ENCODE assay signal across 8 cellular contexts in the genomic region with DNA sequence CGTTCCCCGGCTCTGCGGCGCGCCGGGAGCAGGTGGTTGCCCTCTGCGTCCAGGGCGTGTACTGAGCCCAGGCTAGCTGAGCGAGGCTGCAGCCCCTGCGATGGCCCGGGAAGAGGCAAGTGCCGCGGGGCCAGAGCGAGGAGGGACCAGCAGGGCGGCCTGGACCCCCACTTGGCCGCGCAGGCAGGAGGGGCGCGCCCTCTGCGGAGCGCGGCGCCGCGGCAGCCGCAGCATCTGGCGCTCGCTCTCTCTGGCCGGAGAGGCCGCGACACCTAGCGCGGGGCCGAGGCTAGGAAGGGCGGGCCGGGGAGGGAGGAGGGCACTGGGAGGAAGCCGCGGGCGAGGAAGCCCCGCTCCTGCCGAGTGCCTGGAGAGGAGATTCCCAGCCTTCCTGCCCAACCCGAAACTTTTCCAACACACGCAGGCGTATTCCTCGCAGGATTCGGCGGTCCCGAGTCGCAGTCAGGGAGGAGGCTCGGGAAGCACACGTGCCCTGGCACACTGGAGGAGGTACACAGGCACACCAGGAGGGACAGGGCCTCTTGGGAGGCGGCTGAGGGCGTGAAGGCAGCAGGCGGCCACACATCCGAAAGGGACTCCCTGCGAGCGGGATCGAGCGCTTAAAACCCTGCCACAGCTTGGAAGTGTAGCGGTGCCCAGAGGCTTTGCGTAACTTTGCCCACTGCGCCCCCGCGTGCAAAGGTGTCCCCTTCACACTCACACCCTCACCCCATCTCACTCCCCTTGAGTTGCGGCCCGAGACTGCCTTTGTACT. TPM values are rescaled to one million over a fixed set of nuclear protein-coding genes. Genes with fewer than 3 reads are reported as not detected.
DNase-seq lines count a peak whose midpoint lies in the region; ATAC-seq, FAIRE-seq and TF ChIP-seq lines count a peak whose summit lies in the region.

No MANE protein-coding gene starts in this region.

- H3K4me3 ChIP-seq in pancreas, result peak overlapping the region; percentile 13 to 45 (median 32)

- peak overlapping the region; percentile 62 for H3K9ac ChIP-seq in ES-I3 (ENCODE audit: low read depth, low read length)

- intact Hi-C loops in pancreas (cut with DNase I) (loop anchor here in 1 of 3 donors (10.0 kb wide), 1 partner anchor 398 kb away; no protein-coding TSS in a partner anchor), natural killer cell (cut with micrococcal nuclease) (no loop called here)
- intact Hi-C loops in activated CD4-positive, alpha-beta T cell treated with anti-CD3 and anti-CD28 coated beads, Interleukin-2, amount 10 ng/mL, durations not matched to agents 24 days and 14 days (cut with micrococcal nuclease), result no loop called here
- intact Hi-C loops in activated T-helper 1 cell treated with anti-CD3 and anti-CD28 coated beads, Interleukin-12 subunit alpha, Interleukin-12 subunit beta, Interleukin-2, Interleukin-4 antibody, amounts not matched to agents 30 ng/mL and 10 ng/mL and 1 ng/mL, durations not matched to agents 14 hours and 24 hours and 36 hours (cut with micrococcal nuclease), result no loop called here

- FAIRE-seq in pancreas (lab: Jason Lieb, UNC), result no peak

- H3K4me1 Mint-ChIP-seq in natural killer cell, result peaks cover 4 to 17% of the 10 kb centered on the region in 2 donors
- peaks cover 14% of the 10 kb centered on the region for H3K4me1 Mint-ChIP-seq in activated CD4-positive, alpha-beta T cell treated with anti-CD3 and anti-CD28 coated beads, Interleukin-2, amount 10 ng/mL, durations not matched to agents 24 days and 14 days
- peaks cover 16% of the 10 kb centered on the region for H3K4me1 Mint-ChIP-seq in activated T-helper 1 cell treated with anti-CD3 and anti-CD28 coated beads, Interleukin-12 subunit alpha, Interleukin-12 subunit beta, Interleukin-2, Interleukin-4 antibody, amounts not matched to agents 30 ng/mL and 10 ng/mL and 1 ng/mL, durations not matched to agents 14 hours and 24 hours and 36 hours (ENCODE audit: low read depth)

- TF ChIP-seq CTCF in pancreas (IDR thresholded peaks at IDR 0.05) (peak in 1 of 4 donors; percentile 8), natural killer cell (IDR thresholded peaks at IDR 0.05) (no peak)

- peaks cover 20% of the 10 kb centered on the region for H3K36me3 Mint-ChIP-seq in natural killer cell
- peaks cover 6% of the 10 kb centered on the region for H3K36me3 Mint-ChIP-seq in activated CD4-positive, alpha-beta T cell treated with anti-CD3 and anti-CD28 coated beads, Interleukin-2, amount 10 ng/mL, durations not matched to agents 24 days and 14 days (ENCODE audit: low read depth)
- H3K36me3 Mint-ChIP-seq in activated T-helper 1 cell treated with anti-CD3 and anti-CD28 coated beads, Interleukin-12 subunit alpha, Interleukin-12 subunit beta, Interleukin-2, Interleukin-4 antibody, amounts not matched to agents 30 ng/mL and 10 ng/mL and 1 ng/mL, durations not matched to agents 14 hours and 24 hours and 36 hours (ENCODE audit: low read depth), result peaks cover 3% of the 10 kb centered on the region

- peaks cover 4 to 8% of the 10 kb centered on the region in 2 donors for H3K9me3 Mint-ChIP-seq in natural killer cell
- peaks cover 15% of the 10 kb centered on the region for H3K9me3 Mint-ChIP-seq in activated CD4-positive, alpha-beta T cell treated with anti-CD3 and anti-CD28 coated beads, Interleukin-2, amount 10 ng/mL, durations not matched to agents 24 days and 14 days
- peaks cover 2% of the 10 kb centered on the region for H3K9me3 Mint-ChIP-seq in activated T-helper 1 cell treated with anti-CD3 and anti-CD28 coated beads, Interleukin-12 subunit alpha, Interleukin-12 subunit beta, Interleukin-2, Interleukin-4 antibody, amounts not matched to agents 30 ng/mL and 10 ng/mL and 1 ng/mL, durations not matched to agents 14 hours and 24 hours and 36 hours

- H3K9me3 ChIP-seq in ES-I3 (ENCODE audit: control insufficient read depth, insufficient read depth, low read length), result no peaks in the 10 kb centered on the region
- H3K9me3 ChIP-seq in pancreas, result no peaks in the 10 kb centered on the region

- peaks cover 19% of the 10 kb centered on the region for H3K4me1 ChIP-seq in ES-I3 (ENCODE audit: insufficient read depth, low read length)
- H3K4me1 ChIP-seq in pancreas, result no peaks in the 10 kb centered on the region

- peak; percentile 36 to 72 (median 64) for ATAC-seq in pancreas
- ATAC-seq in GM21381 (IDR thresholded peaks at IDR 0.05; ENCODE audit: unreplicated experiment), result no peak
- no peak for ATAC-seq in natural killer cell

- H3K36me3 ChIP-seq in ES-I3 (ENCODE audit: insufficient read depth, low read length) (no peaks in the 10 kb centered on the region), pancreas (no peaks in the 10 kb centered on the region)

- no peak overlapping the region for H3K27ac Mint-ChIP-seq in natural killer cell
- H3K27ac Mint-ChIP-seq in activated CD4-positive, alpha-beta T cell treated with anti-CD3 and anti-CD28 coated beads, Interleukin-2, amount 10 ng/mL, durations not matched to agents 24 days and 14 days, result no peak overlapping the region
- no peak overlapping the region for H3K27ac Mint-ChIP-seq in activated T-helper 1 cell treated with anti-CD3 and anti-CD28 coated beads, Interleukin-12 subunit alpha, Interleukin-12 subunit beta, Interleukin-2, Interleukin-4 antibody, amounts not matched to agents 30 ng/mL and 10 ng/mL and 1 ng/mL, durations not matched to agents 14 hours and 24 hours and 36 hours

- H3K27ac ChIP-seq in pancreas, result peak overlapping the region; percentile 58 to 94 (median 84)

- H3K27me3 Mint-ChIP-seq in natural killer cell (ENCODE audit: low read depth in 2 of 2), result peaks cover 64 to 83% of the 10 kb centered on the region in 2 donors
- peaks cover 87% of the 10 kb centered on the region for H3K27me3 Mint-ChIP-seq in activated CD4-positive, alpha-beta T cell treated with anti-CD3 and anti-CD28 coated beads, Interleukin-2, amount 10 ng/mL, durations not matched to agents 24 days and 14 days
- peaks cover 79% of the 10 kb centered on the region for H3K27me3 Mint-ChIP-seq in activated T-helper 1 cell treated with anti-CD3 and anti-CD28 coated beads, Interleukin-12 subunit alpha, Interleukin-12 subunit beta, Interleukin-2, Interleukin-4 antibody, amounts not matched to agents 30 ng/mL and 10 ng/mL and 1 ng/mL, durations not matched to agents 14 hours and 24 hours and 36 hours (ENCODE audit: insufficient read depth)

- H3K27me3 ChIP-seq in pancreas, result no peaks in the 10 kb centered on the region

- peak; percentile 11 for DNase-seq in NCI-H460 (ENCODE audit: extremely low read depth, low read depth)
- DNase-seq in globus pallidus (ENCODE audit: low spot score), result peak; percentile 75
- DNase-seq in pancreas, result peak; percentile 52 to 87 (median 64)
- DNase-seq in natural killer cell, result no peak
- DNase-seq in activated CD4-positive, alpha-beta T cell treated with anti-CD3 and anti-CD28 coated beads, Interleukin-2, amount 10 ng/mL, durations not matched to agents 24 days and 14 days, result no peak
- no peak for DNase-seq in activated T-helper 1 cell treated with anti-CD3 and anti-CD28 coated beads, Interleukin-12 subunit alpha, Interleukin-12 subunit beta, Interleukin-2, Interleukin-4 antibody, amounts not matched to agents 30 ng/mL and 10 ng/mL and 1 ng/mL, durations not matched to agents 14 hours and 24 hours and 36 hours (ENCODE audit: low spot score)

- no peak overlapping the region for H3K4me3 Mint-ChIP-seq in natural killer cell
- H3K4me3 Mint-ChIP-seq in activated CD4-positive, alpha-beta T cell treated with anti-CD3 and anti-CD28 coated beads, Interleukin-2, amount 10 ng/mL, durations not matched to agents 24 days and 14 days, result no peak overlapping the region
- H3K4me3 Mint-ChIP-seq in activated T-helper 1 cell treated with anti-CD3 and anti-CD28 coated beads, Interleukin-12 subunit alpha, Interleukin-12 subunit beta, Interleukin-2, Interleukin-4 antibody, amounts not matched to agents 30 ng/mL and 10 ng/mL and 1 ng/mL, durations not matched to agents 14 hours and 24 hours and 36 hours, result no peak overlapping the region

- 7 to 12% methylated on average over 44 to 66 of the region's 66 CpGs for WGBS in pancreas, 2 donors

RNA-seq across cellular contexts. Expression of a gene that starts 4.8 kb away (rescaled TPM):
- 0.12 TPM in 2 replicates for total RNA-seq in NCI-H460 (2014; rRNA removed; shearing (Covaris generic))
- 0.01 TPM in 1 of 2 replicates, not detected in the other for polyA plus RNA-seq in NCI-H460 (2014; cell fraction: nucleus; rRNA removed)
- total RNA-seq in pancreas (10 to 100 TPM; 32.8 to 66.4 (median 38.4) TPM), natural killer cell (not detected)
- polyA plus RNA-seq in pancreas, result 1 to 10 TPM; 8.4 to 8.9 TPM
- not detected in 2 replicates for total RNA-seq in activated CD4-positive, alpha-beta T cell treated with anti-CD3 and anti-CD28 coated beads, Interleukin-2, amount 10 ng/mL, durations not matched to agents 24 days and 14 days
- not detected in 2 replicates for total RNA-seq in activated T-helper 1 cell treated with anti-CD3 and anti-CD28 coated beads, Interleukin-12 subunit alpha, Interleukin-12 subunit beta, Interleukin-2, Interleukin-4 antibody, amounts not matched to agents 30 ng/mL and 10 ng/mL and 1 ng/mL, durations not matched to agents 14 hours and 24 hours and 36 hours

Comparison
In these comparisons a context has a peak if more than half of its experiments do, and no peak if none do; other contexts are left out.
1. DNase-seq: peak in NCI-H460 (single experiment), globus pallidus (single experiment) and pancreas (6 of 6); none in natural killer cell (single experiment), activated CD4-positive, alpha-beta T cell treated with anti-CD3 and anti-CD28 coated beads, Interleukin-2, amount 10 ng/mL, durations not matched to agents 24 days and 14 days (single experiment) and activated T-helper 1 cell treated with anti-CD3 and anti-CD28 coated beads, Interleukin-12 subunit alpha, Interleukin-12 subunit beta, Interleukin-2, Interleukin-4 antibody, amounts not matched to agents 30 ng/mL and 10 ng/mL and 1 ng/mL, durations not matched to agents 14 hours and 24 hours and 36 hours (single experiment).
2. ATAC-seq: peak in pancreas (4 of 4); none in GM21381 (single experiment) and natural killer cell (0 of 3).
3. RNA of a gene that starts 4.8 kb away (total RNA-seq): 32.8 to 66.4 TPM in pancreas; 0.12 TPM in NCI-H460, not detected in activated CD4-positive, alpha-beta T cell treated with anti-CD3 and anti-CD28 coated beads, Interleukin-2, amount 10 ng/mL, durations not matched to agents 24 days and 14 days, not detected in natural killer cell and not detected in activated T-helper 1 cell treated with anti-CD3 and anti-CD28 coated beads, Interleukin-12 subunit alpha, Interleukin-12 subunit beta, Interleukin-2, Interleukin-4 antibody, amounts not matched to agents 30 ng/mL and 10 ng/mL and 1 ng/mL, durations not matched to agents 14 hours and 24 hours and 36 hours; every median in the first group is over 10 times any median in the second.